ENCODE assay signal across 9 cellular contexts in the genomic region with DNA sequence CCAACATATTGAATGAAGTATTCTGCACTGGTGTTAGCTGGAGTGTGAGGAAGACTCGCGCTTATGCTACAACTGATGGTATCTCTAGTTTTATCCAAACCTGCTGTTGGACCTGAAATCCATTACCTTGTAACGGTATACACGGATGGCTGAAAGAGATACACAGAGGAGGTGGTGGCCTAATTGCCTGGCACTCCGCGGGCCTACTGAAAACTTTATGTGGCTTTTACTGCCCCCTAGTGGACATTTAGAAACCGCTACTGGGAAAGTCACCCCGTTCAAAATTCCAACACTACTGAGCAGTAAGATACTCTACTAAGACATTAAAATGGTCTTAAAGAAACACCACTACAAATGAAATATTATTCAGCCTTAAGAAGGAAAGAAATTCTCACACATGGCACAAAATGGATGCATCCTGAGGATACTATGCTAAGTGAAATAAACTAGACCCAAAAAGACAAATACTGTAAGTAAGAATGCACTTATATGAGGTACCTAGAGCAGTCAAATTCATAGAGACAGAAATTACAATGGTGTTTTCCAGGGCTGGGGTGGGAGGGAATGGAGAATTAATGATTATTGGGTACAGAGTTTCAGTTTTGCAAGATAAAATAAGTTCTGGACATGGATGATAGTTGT.
A peak's percentile ranks its signal among the peaks of the same experiment; 100 is the strongest.
DNase-seq lines count a peak whose midpoint lies in the region; ATAC-seq and TF ChIP-seq lines count a peak whose summit lies in the region.
"Had no signal": no experiment of that assay in that cellular context is flagged by ENCODE, and none has a peak within 500 bp of the region (broad histone marks: within the 10 kb centered on the region; RNA-seq: fewer than 3 reads in every experiment).

No MANE protein-coding gene starts in this region.

- peak in 6 of 10 experiments; percentile 3 to 22 (median 7) for DNase-seq in CD4-positive, alpha-beta T cell
- DNase-seq in NCI-H2107 treated with DMSO at 0.1 percent for 48 hours (lab: John Stamatoyannopoulos, UW; ENCODE audit: unreplicated experiment) (peak; percentile 52), WERI-Rb-1 (peak; percentile 69), dermis microvascular lymphatic vessel endothelial cell (ENCODE audit: low read depth in 2 of 2) (peak; percentile 55 to 79), lung microvascular endothelial cell (ENCODE audit: low read depth in 2 of 2) (peak; percentile 76 to 84)
- DNase-seq in stimulated activated CD8-positive, alpha-beta memory T cell treated with anti-CD3 and anti-CD28 coated beads, Interleukin-7, amount 100 ng/mL, for 24 hours (ENCODE audit: low read depth) = peak; percentile 1

- H3K27ac Mint-ChIP-seq in CD4-positive, alpha-beta T cell = no peak overlapping the region

- H3K27me3 ChIP-seq in CD4-positive, alpha-beta T cell (ENCODE audit: control insufficient read depth, insufficient read depth, low read length) = no peaks in the 10 kb centered on the region
- no peaks in the 10 kb centered on the region for H3K27me3 ChIP-seq in WERI-Rb-1 (ENCODE audit: insufficient read depth, low read depth, severe bottlenecking)
- H3K27me3 ChIP-seq: SJSA1 had no signal

- no peaks in the 10 kb centered on the region for H3K4me1 Mint-ChIP-seq in CD4-positive, alpha-beta T cell (ENCODE audit: low read depth)

- no peak overlapping the region for H3K27ac ChIP-seq in CD4-positive, alpha-beta T cell (ENCODE audit: low read depth, low read length)
- no peak overlapping the region for H3K27ac ChIP-seq in WERI-Rb-1
- H3K27ac ChIP-seq: SJSA1 had no signal

- CTCF ChIA-PET in CD4-positive, alpha-beta T cell (lab: Charles Lee) = interaction anchor here (0.7 kb wide), 1 partner anchor 447 kb away, joined by 3 read pairs; no protein-coding TSS in a partner anchor

- no peaks in the 10 kb centered on the region for H3K9me3 ChIP-seq in CD4-positive, alpha-beta T cell (ENCODE audit: control insufficient read depth, low read length)
- no peaks in the 10 kb centered on the region for H3K9me3 ChIP-seq in WERI-Rb-1 (ENCODE audit: severe bottlenecking)
- H3K9me3 ChIP-seq: SJSA1 had no signal

- H3K9me3 Mint-ChIP-seq in CD4-positive, alpha-beta T cell = no peaks in the 10 kb centered on the region

- H3K36me3 ChIP-seq in WERI-Rb-1 = no peaks in the 10 kb centered on the region
- H3K36me3 ChIP-seq: SJSA1 had no signal

- POLR2A ChIA-PET in CD4-positive, alpha-beta T cell (lab: Charles Lee) = no interaction called here

- ATAC-seq in CD4-positive, alpha-beta T cell (ENCODE audit: poor library complexity) = no peak
- peak; percentile 77 for ATAC-seq in GM21529 (IDR thresholded peaks at IDR 0.05; ENCODE audit: unreplicated experiment)
- ATAC-seq in HG03097 (IDR thresholded peaks at IDR 0.05; ENCODE audit: low FRiP score, unreplicated experiment) = no peak

- intact Hi-C loops in CD4-positive, alpha-beta T cell (cut with DNase I, micrococcal nuclease) = loop anchor here (1.0 to 5.0 kb wide), 6 partner anchors 248 to 1235 kb away; no protein-coding TSS in a partner anchor

- no peak overlapping the region for H3K4me3 ChIP-seq in WERI-Rb-1 (ENCODE audit: low read depth, low read length)
- H3K4me3 ChIP-seq: SJSA1 had no signal

- no peak overlapping the region for H3K4me3 Mint-ChIP-seq in CD4-positive, alpha-beta T cell

- H3K36me3 Mint-ChIP-seq in CD4-positive, alpha-beta T cell (ENCODE audit: low read depth) = peaks cover 11% of the 10 kb centered on the region

- peak; percentile 86 for TF ChIP-seq CTCF in CD4-positive, alpha-beta T cell (IDR thresholded peaks at IDR 0.05)
- peak; percentile 60 for TF ChIP-seq CTCF in WERI-Rb-1 (IDR thresholded peaks at IDR 0.05; ENCODE audit: low read depth, low read length)

- no peaks in the 10 kb centered on the region for H3K27me3 Mint-ChIP-seq in CD4-positive, alpha-beta T cell

Comparison
In these comparisons a context has a peak if more than half of its experiments do, and no peak if none do; other contexts are left out.
1. DNase-seq: peak in every context shown above with its lines; median percentile 80 in lung microvascular endothelial cell; 69 in WERI-Rb-1; 67 in dermis microvascular lymphatic vessel endothelial cell; 52 in NCI-H2107 treated with DMSO at 0.1 percent for 48 hours; 7 in CD4-positive, alpha-beta T cell; 1 in stimulated activated CD8-positive, alpha-beta memory T cell treated with anti-CD3 and anti-CD28 coated beads, Interleukin-7, amount 100 ng/mL, for 24 hours.